ENCODE assay signal across 2 cellular contexts in the genomic region with DNA sequence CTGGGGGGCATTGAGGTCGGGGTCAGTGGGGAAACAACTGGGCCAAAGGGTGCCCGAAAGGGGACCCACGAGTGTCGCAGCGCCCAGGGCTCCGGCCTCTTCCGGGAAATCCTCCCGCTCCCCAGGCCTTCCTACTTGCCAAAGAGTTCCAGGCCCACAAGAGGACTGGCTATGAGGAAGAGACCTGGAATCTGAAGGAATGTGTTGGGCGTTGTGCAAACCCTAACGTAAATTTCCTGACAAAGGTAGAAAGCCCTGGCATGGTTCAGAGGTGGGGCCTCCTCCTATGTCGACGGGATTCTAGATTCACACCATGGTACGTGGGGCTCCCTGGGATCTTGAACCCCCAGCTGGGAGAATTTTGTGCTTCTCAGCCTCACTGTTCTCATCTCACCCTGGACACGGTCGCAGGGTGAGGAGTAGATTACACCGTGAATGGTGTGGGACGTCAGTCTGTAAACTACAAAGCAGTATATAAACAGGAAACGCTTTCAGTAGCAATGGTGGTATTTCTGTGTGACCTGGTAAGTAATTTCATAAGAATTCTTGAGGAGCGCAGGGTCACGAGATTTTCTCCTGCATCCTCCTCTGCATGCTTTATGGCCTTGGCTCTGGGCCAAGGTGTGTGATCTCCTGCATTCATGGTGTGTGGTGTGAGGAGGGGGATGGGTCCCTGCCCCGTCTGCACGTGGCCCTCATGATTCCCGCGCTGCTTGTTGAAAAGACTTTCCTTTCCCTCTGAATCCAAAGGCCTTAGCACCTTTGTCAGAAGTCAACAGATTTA.
TF ChIP-seq lines count a peak whose summit lies in the region.

No MANE protein-coding gene starts in this region.

TF ChIP-seq in SK-N-SH treated with all-trans-retinoic acid at 6 μM for 48 hours, 23 proteins besides CTCF, POLR2A, EP300 and RAD21:
- TF ChIP-seq, protein P1, sequence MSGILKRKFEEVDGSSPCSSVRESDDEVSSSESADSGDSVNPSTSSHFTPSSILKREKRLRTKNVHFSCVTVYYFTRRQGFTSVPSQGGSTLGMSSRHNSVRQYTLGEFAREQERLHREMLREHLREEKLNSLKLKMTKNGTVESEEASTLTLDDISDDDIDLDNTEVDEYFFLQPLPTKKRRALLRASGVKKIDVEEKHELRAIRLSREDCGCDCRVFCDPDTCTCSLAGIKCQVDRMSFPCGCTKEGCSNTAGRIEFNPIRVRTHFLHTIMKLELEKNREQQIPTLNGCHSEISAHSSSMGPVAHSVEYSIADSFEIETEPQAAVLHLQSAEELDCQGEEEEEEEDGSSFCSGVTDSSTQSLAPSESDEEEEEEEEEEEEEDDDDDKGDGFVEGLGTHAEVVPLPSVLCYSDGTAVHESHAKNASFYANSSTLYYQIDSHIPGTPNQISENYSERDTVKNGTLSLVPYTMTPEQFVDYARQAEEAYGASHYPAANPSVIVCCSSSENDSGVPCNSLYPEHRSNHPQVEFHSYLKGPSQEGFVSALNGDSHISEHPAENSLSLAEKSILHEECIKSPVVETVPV (CRISPR knock-in tag; IDR thresholded peaks at IDR 0.05), result no peak
- TF ChIP-seq ZFP3 (CRISPR knock-in tag; IDR thresholded peaks at IDR 0.05) (no peak), ZC3H10 (CRISPR knock-in tag; IDR thresholded peaks at IDR 0.05) (no peak), BACH2 (CRISPR knock-in tag; IDR thresholded peaks at IDR 0.05; ENCODE audit: borderline replicate concordance) (no peak), ARNTL (CRISPR knock-in tag; IDR thresholded peaks at IDR 0.05; ENCODE audit: borderline replicate concordance, low read depth) (no peak), ZFP30 (CRISPR knock-in tag; IDR thresholded peaks at IDR 0.05) (no peak), POU6F1 (CRISPR knock-in tag; IDR thresholded peaks at IDR 0.05; ENCODE audit: borderline replicate concordance, low read depth) (no peak), TSHZ2 (CRISPR knock-in tag; IDR thresholded peaks at IDR 0.05) (no peak), ZNF70 (CRISPR knock-in tag; IDR thresholded peaks at IDR 0.05) (no peak)

TF ChIP-seq in endothelial cell of umbilical vein, 7 proteins besides CTCF, POLR2A, EP300 and RAD21:
- TF ChIP-seq MYC (IDR thresholded peaks at IDR 0.05; ENCODE audit: low read depth, low read length) (peak; percentile 94), FOS (IDR thresholded peaks at IDR 0.05; ENCODE audit: borderline replicate concordance, insufficient read depth, low read length) (no peak), GATA2 (IDR thresholded peaks at IDR 0.05; ENCODE audit: insufficient read depth, insufficient read length, low read depth, low read length) (no peak), POLR2AphosphoS5 (IDR thresholded peaks at IDR 0.05; ENCODE audit: insufficient read depth, low read depth, low read length) (no peak), JUN (IDR thresholded peaks at IDR 0.05; ENCODE audit: borderline replicate concordance, insufficient read depth, insufficient read length, low read depth) (no peak), EZH2 (IDR thresholded peaks at IDR 0.05; ENCODE audit: borderline replicate concordance, low read depth, low read length, severe bottlenecking) (no peak)
- TF ChIP-seq, protein P2, sequence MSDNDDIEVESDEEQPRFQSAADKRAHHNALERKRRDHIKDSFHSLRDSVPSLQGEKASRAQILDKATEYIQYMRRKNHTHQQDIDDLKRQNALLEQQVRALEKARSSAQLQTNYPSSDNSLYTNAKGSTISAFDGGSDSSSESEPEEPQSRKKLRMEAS (IDR thresholded peaks at IDR 0.05; ENCODE audit: insufficient read depth, insufficient read length), result peak; percentile 69
